In genomic region chr16:11313493-11314308, GRCh38 we compare ENCODE assay signal across 18 cellular contexts. TPM values are rescaled to one million over a fixed set of nuclear protein-coding genes. Genes with fewer than 3 reads are reported as not detected.
DNase-seq lines count a peak whose midpoint lies in the region; ATAC-seq and TF ChIP-seq lines count a peak whose summit lies in the region.
"Had no signal": no experiment of that assay in that cellular context is flagged by ENCODE, and none has a peak within 500 bp of the region (broad histone marks: within the 10 kb centered on the region; RNA-seq: fewer than 3 reads in every experiment).

No MANE protein-coding gene starts in this region.

- H3K4me2 ChIP-seq in GM23338 = peak overlapping the region; percentile 42
- no peak overlapping the region for H3K4me2 ChIP-seq in mammary epithelial cell (ENCODE audit: insufficient read depth, low read depth, low read length)

- ATAC-seq in CD4-positive, CD25-positive, alpha-beta regulatory T cell (ENCODE audit: low read depth in 2 of 2) = no peak
- no peak for ATAC-seq in GM23338
- no peak for ATAC-seq in WTC11
- ATAC-seq in naive thymus-derived CD4-positive, alpha-beta T cell = no peak
- no peak for ATAC-seq in HG02610 (IDR thresholded peaks at IDR 0.05; ENCODE audit: unreplicated experiment)
- ATAC-seq: gastrocnemius medialis had no signal

- intact Hi-C loops in naive thymus-derived CD4-positive, alpha-beta T cell (cut with micrococcal nuclease) = no loop called here
- intact Hi-C loops in mammary epithelial cell (cut with micrococcal nuclease) = no loop called here

- no peaks in the 10 kb centered on the region for H3K9me3 Mint-ChIP-seq in CD4-positive, CD25-positive, alpha-beta regulatory T cell
- H3K9me3 Mint-ChIP-seq in GM23338 = no peaks in the 10 kb centered on the region
- peaks cover 3% of the 10 kb centered on the region for H3K9me3 Mint-ChIP-seq in WTC11
- H3K9me3 Mint-ChIP-seq in naive thymus-derived CD4-positive, alpha-beta T cell = no peaks in the 10 kb centered on the region
- H3K9me3 Mint-ChIP-seq: activated naive CD4-positive, alpha-beta T cell treated with anti-CD3 and anti-CD28 coated beads, Interleukin-2, amount 50 U/mL, for 24 hours had no signal

- POLR2A ChIA-PET in WTC11 (lab: Charles Lee) = interaction anchor here (0.7 to 2.9 kb wide), 2 partner anchors 37 to 58 kb away, joined by 3 to 27 read pairs; partner anchors contain the start of genes PRM2 and SOCS1
- POLR2A ChIA-PET in naive thymus-derived CD4-positive, alpha-beta T cell (lab: Charles Lee) = interaction anchor here (0.6 to 0.7 kb wide), 2 partner anchors 16 to 56 kb away, joined by 3 to 4 read pairs; no protein-coding TSS in a partner anchor

- in situ Hi-C loops in mammary epithelial cell (cut with MboI; ENCODE audit: low sequenced_read_pairs in 2 of 2) = no loop called here

- CTCF ChIA-PET in WTC11 (lab: Charles Lee) (interaction anchor here (0.9 to 1.4 kb wide), 3 partner anchors 11 to 58 kb away, joined by 3 to 4 read pairs (median 4); no protein-coding TSS in a partner anchor), mammary epithelial cell (lab: Charles Lee; ENCODE audit: low non-redundant PET) (no interaction called here)
- CTCF ChIA-PET in naive thymus-derived CD4-positive, alpha-beta T cell (lab: Charles Lee) = interaction anchor here (0.7 kb wide), 1 partner anchor 154 kb away, joined by 3 read pairs; no protein-coding TSS in a partner anchor

- no peak overlapping the region for H3K9ac ChIP-seq in mammary epithelial cell (ENCODE audit: insufficient read depth, low read length)

- H2AFZ ChIP-seq in GM23338 = no peak overlapping the region
- H2AFZ ChIP-seq in mammary epithelial cell (ENCODE audit: low read depth, low read length) = no peak overlapping the region

- no peaks in the 10 kb centered on the region for H3K36me3 Mint-ChIP-seq in CD4-positive, CD25-positive, alpha-beta regulatory T cell
- H3K36me3 Mint-ChIP-seq in GM23338 (ENCODE audit: low read depth) (peaks cover 5% of the 10 kb centered on the region), WTC11 (peaks cover 5% of the 10 kb centered on the region)
- peaks cover 0 to 10% (median 0%) of the 10 kb centered on the region in 5 donors for H3K36me3 Mint-ChIP-seq in naive thymus-derived CD4-positive, alpha-beta T cell
- H3K36me3 Mint-ChIP-seq: activated naive CD4-positive, alpha-beta T cell treated with anti-CD3 and anti-CD28 coated beads, Interleukin-2, amount 50 U/mL, for 24 hours; brain had no signal

- H3K27me3 ChIP-seq in CD4-positive, CD25-positive, alpha-beta regulatory T cell (ENCODE audit: control insufficient read depth, insufficient read depth, low read length) = no peaks in the 10 kb centered on the region
- H3K27me3 ChIP-seq in GM23338 (ENCODE audit: insufficient read depth) (no peaks in the 10 kb centered on the region), mammary epithelial cell (ENCODE audit: insufficient read depth, low read length) (no peaks in the 10 kb centered on the region)
- H3K27me3 ChIP-seq in naive thymus-derived CD4-positive, alpha-beta T cell (ENCODE audit: control insufficient read depth in 2 of 2, insufficient read depth in 2 of 2, low read length in 2 of 2) = no peaks in the 10 kb centered on the region
- H3K27me3 ChIP-seq: gastrocnemius medialis had no signal

- dilution Hi-C loops in mammary epithelial cell (cut with HindIII; ENCODE audit: low sequenced_read_pairs) = no loop called here

- H3K27ac Mint-ChIP-seq in CD4-positive, CD25-positive, alpha-beta regulatory T cell = peak overlapping the region; percentile 82 to 95 (median 88)
- H3K27ac Mint-ChIP-seq in GM23338 = peak overlapping the region; percentile 97
- peak overlapping the region; percentile 98 for H3K27ac Mint-ChIP-seq in WTC11
- H3K27ac Mint-ChIP-seq in naive thymus-derived CD4-positive, alpha-beta T cell = peak overlapping the region in 7 of 9 donors; percentile 28 to 91 (median 71)

- H3K9me2 ChIP-seq in GM23338 (ENCODE audit: insufficient read depth) = no peaks in the 10 kb centered on the region; the same call in 1 of the 2 replicates

- H3K79me2 ChIP-seq in GM23338 (replicated peaks; ENCODE audit: insufficient read depth) (peaks cover 6% of the 10 kb centered on the region; the same call in 1 of the 2 replicates), mammary epithelial cell (ENCODE audit: insufficient read depth, low read length) (no peaks in the 10 kb centered on the region)

- no peaks in the 10 kb centered on the region for H3K27me3 Mint-ChIP-seq in CD4-positive, CD25-positive, alpha-beta regulatory T cell
- H3K27me3 Mint-ChIP-seq in GM23338 (ENCODE audit: insufficient read depth, low read depth, poor library complexity) (peaks cover 17% of the 10 kb centered on the region), WTC11 (ENCODE audit: low read depth) (no peaks in the 10 kb centered on the region)
- peaks cover 0 to 2% (median 0%) of the 10 kb centered on the region in 5 donors for H3K27me3 Mint-ChIP-seq in naive thymus-derived CD4-positive, alpha-beta T cell
- H3K27me3 Mint-ChIP-seq: activated naive CD4-positive, alpha-beta T cell treated with anti-CD3 and anti-CD28 coated beads, Interleukin-2, amount 50 U/mL, for 24 hours had no signal

- H3K36me3 ChIP-seq in CD4-positive, CD25-positive, alpha-beta regulatory T cell (ENCODE audit: control insufficient read depth, insufficient read depth, low read length) = no peaks in the 10 kb centered on the region
- no peaks in the 10 kb centered on the region; the same call in 1 of the 2 replicates for H3K36me3 ChIP-seq in GM23338 (ENCODE audit: insufficient read depth)
- no peaks in the 10 kb centered on the region for H3K36me3 ChIP-seq in naive thymus-derived CD4-positive, alpha-beta T cell (ENCODE audit: control insufficient read depth in 2 of 3, insufficient read depth in 3 of 3, low read length in 3 of 3)
- no peaks in the 10 kb centered on the region for H3K36me3 ChIP-seq in mammary epithelial cell (ENCODE audit: insufficient read depth, low read length)
- H3K36me3 ChIP-seq: gastrocnemius medialis, prostate gland, thoracic aorta had no signal

- H4K20me1 ChIP-seq in GM23338 (replicated peaks; ENCODE audit: insufficient read depth) = no peaks in the 10 kb centered on the region
- H4K20me1 ChIP-seq in mammary epithelial cell (ENCODE audit: insufficient read depth, low read length) = no peaks in the 10 kb centered on the region

- TF ChIP-seq CTCF in GM23338 (conservative IDR thresholded peaks at IDR 0.05; ENCODE audit: low read depth in 2 of 2) (no peak), WTC11 (IDR thresholded peaks at IDR 0.05) (no peak), mammary epithelial cell (conservative IDR thresholded peaks at IDR 0.05 in 1 of 2, IDR thresholded peaks at IDR 0.05 in 1 of 2; ENCODE audit: extremely low read depth in 1 of 2, insufficient read depth in 1 of 2, low read depth in 1 of 2, low read length in 2 of 2) (no peak)

- BruUV-seq in mammary epithelial cell (replicated peaks; lab: Mats Ljungman, UMichigan) = no TSS peak

- H3K9me3 ChIP-seq in CD4-positive, CD25-positive, alpha-beta regulatory T cell (ENCODE audit: control insufficient read depth in 2 of 2, low read length in 2 of 2) = no peaks in the 10 kb centered on the region
- no peaks in the 10 kb centered on the region for H3K9me3 ChIP-seq in naive thymus-derived CD4-positive, alpha-beta T cell (ENCODE audit: control insufficient read depth in 2 of 3, low read length in 3 of 3)
- H3K9me3 ChIP-seq in mammary epithelial cell (replicated peaks; ENCODE audit: insufficient read depth, low read length) = no peaks in the 10 kb centered on the region
- H3K9me3 ChIP-seq: gastrocnemius medialis, prostate gland, thoracic aorta had no signal

- WGBS in mammary epithelial cell (ENCODE audit: low coverage, missing lambda C conversion rate) = 97% methylated on average over 9 of the region's 9 CpGs

- H3K4me3 Mint-ChIP-seq in CD4-positive, CD25-positive, alpha-beta regulatory T cell = peak overlapping the region in 1 of 4 donors; percentile 20
- H3K4me3 Mint-ChIP-seq in GM23338 (peak overlapping the region; percentile 57; the same call in 2 of the 3 replicates), WTC11 (peak overlapping the region; percentile 50)
- H3K4me3 Mint-ChIP-seq in naive thymus-derived CD4-positive, alpha-beta T cell = peak overlapping the region in 3 of 10 donors; percentile 13 to 71 (median 20)
- H3K4me3 Mint-ChIP-seq: activated naive CD4-positive, alpha-beta T cell treated with anti-CD3 and anti-CD28 coated beads, Interleukin-2, amount 50 U/mL, for 24 hours; brain had no signal

- peaks cover 39% of the 10 kb centered on the region for H3F3A ChIP-seq in GM23338 (replicated peaks; ENCODE audit: low read depth)

- H3K4me1 Mint-ChIP-seq in CD4-positive, CD25-positive, alpha-beta regulatory T cell = peaks cover 0 to 38% (median 22%) of the 10 kb centered on the region in 4 donors
- H3K4me1 Mint-ChIP-seq in GM23338 (peaks cover 52% of the 10 kb centered on the region), WTC11 (peaks cover 69% of the 10 kb centered on the region)
- peaks cover 5 to 66% (median 31%) of the 10 kb centered on the region in 7 donors for H3K4me1 Mint-ChIP-seq in naive thymus-derived CD4-positive, alpha-beta T cell

- no peak for DNase-seq in CD4-positive, CD25-positive, alpha-beta regulatory T cell
- DNase-seq in GM23338 (ENCODE audit: low spot score) (no peak), WTC11 (ENCODE audit: low spot score) (no peak), cerebellar nuclear complex (lab: John Stamatoyannopoulos, UW) (no peak), mammary epithelial cell (no peak)
- DNase-seq in naive thymus-derived CD4-positive, alpha-beta T cell = no peak
- DNase-seq: dermis blood vessel endothelial cell, gastrocnemius medialis, Kasumi-1, NCI-H1105 treated with DMSO at 0.1 percent for 48 hours had no signal

- H3K4me1 ChIP-seq in CD4-positive, CD25-positive, alpha-beta regulatory T cell (ENCODE audit: control insufficient read depth, insufficient read depth, low read length, poor library complexity, severe bottlenecking) = peaks cover 41% of the 10 kb centered on the region
- H3K4me1 ChIP-seq in GM23338 (ENCODE audit: insufficient read depth) (peaks cover 59% of the 10 kb centered on the region), mammary epithelial cell (ENCODE audit: insufficient read depth, low read length) (peaks cover 5% of the 10 kb centered on the region)
- H3K4me1 ChIP-seq in naive thymus-derived CD4-positive, alpha-beta T cell (ENCODE audit: control insufficient read depth in 2 of 2, insufficient read depth in 2 of 2, low read length in 2 of 2) = peaks cover 23 to 34% of the 10 kb centered on the region in 2 donors
- H3K4me1 ChIP-seq: gastrocnemius medialis, prostate gland had no signal

- H3K4me3 ChIP-seq in CD4-positive, CD25-positive, alpha-beta regulatory T cell (ENCODE audit: low read depth, low read length) = no peak overlapping the region
- peak overlapping the region; percentile 20; the same call in 1 of the 2 replicates for H3K4me3 ChIP-seq in GM23338
- H3K4me3 ChIP-seq in naive thymus-derived CD4-positive, alpha-beta T cell (ENCODE audit: low read length) = no peak overlapping the region
- no peak overlapping the region for H3K4me3 ChIP-seq in mammary epithelial cell (replicated peaks in 1 of 3; ENCODE audit: insufficient read depth in 1 of 3, low read depth in 2 of 3, low read length in 3 of 3)
- H3K4me3 ChIP-seq: gastrocnemius medialis, prostate gland had no signal

- H3K27ac ChIP-seq in CD4-positive, CD25-positive, alpha-beta regulatory T cell (ENCODE audit: insufficient read depth, low read length, poor library complexity, severe bottlenecking) = no peak overlapping the region
- H3K27ac ChIP-seq in GM23338 (ENCODE audit: low read depth) (peak overlapping the region; percentile 100), mammary epithelial cell (ENCODE audit: insufficient read depth, low read depth, low read length) (no peak overlapping the region)
- no peak overlapping the region for H3K27ac ChIP-seq in naive thymus-derived CD4-positive, alpha-beta T cell (ENCODE audit: low read depth, low read length)
- H3K27ac ChIP-seq: gastrocnemius medialis, prostate gland, thoracic aorta had no signal

RNA-seq across cellular contexts. Expression of gene RMI2, which starts 31.6 kb away (rescaled TPM):
- 4.3 TPM for total RNA-seq in CD4-positive, CD25-positive, alpha-beta regulatory T cell
- 10 to 100 TPM in 2 of 4 donors, 1 to 10 TPM in 2; 7.4 to 15.3 (median 11.1) TPM for polyA plus RNA-seq in CD4-positive, CD25-positive, alpha-beta regulatory T cell
- 98.2 and 120 TPM in 2 replicates for total RNA-seq in GM23338 (2014; rRNA removed; shearing (Covaris generic))
- 103 and 108 TPM in 2 replicates for polyA plus RNA-seq in GM23338 (2016; fragmentation: Nextera tagmentation; extraction: Ambion mirVana)
- 77.2 to 83.4 TPM (median 79.0 TPM) in 3 replicates for total RNA-seq in WTC11 (2021)
- total RNA-seq in naive thymus-derived CD4-positive, alpha-beta T cell = 10 to 100 TPM in 1 of 5 experiments, 1 to 10 TPM in 4; 1.8 to 57.0 (median 3.3) TPM
- polyA plus RNA-seq in naive thymus-derived CD4-positive, alpha-beta T cell = 10 to 100 TPM in 1 of 2 donors, 1 to 10 TPM in 1; 7.1 to 13.3 TPM
- 10 to 100 TPM in 1 of 2 donors, 1 to 10 TPM in 1; 2.2 to 14.7 TPM for total RNA-seq in mammary epithelial cell
- 13.8 TPM for polyA plus RNA-seq in mammary epithelial cell
- polyA minus RNA-seq in mammary epithelial cell = 3.6 TPM

RNA-seq across cellular contexts. Expression of gene PRM1, which starts 32.6 kb away (rescaled TPM):
- not detected for total RNA-seq in CD4-positive, CD25-positive, alpha-beta regulatory T cell
- polyA plus RNA-seq in CD4-positive, CD25-positive, alpha-beta regulatory T cell = not detected
- not detected in 2 replicates for total RNA-seq in GM23338 (2014; rRNA removed; shearing (Covaris generic))
- polyA plus RNA-seq in GM23338 (2016; fragmentation: Nextera tagmentation; extraction: Ambion mirVana) (1.2 and 2.1 TPM in 2 replicates), mammary epithelial cell (not detected)
- total RNA-seq in WTC11 (2021) (0.48 TPM in 1 of 3 replicates, not detected in the others), mammary epithelial cell (not detected)
- total RNA-seq in naive thymus-derived CD4-positive, alpha-beta T cell = not detected
- not detected for polyA plus RNA-seq in naive thymus-derived CD4-positive, alpha-beta T cell
- polyA minus RNA-seq in mammary epithelial cell = not detected
- total RNA-seq: dermis blood vessel endothelial cell, epithelial cell of proximal tubule, gastrocnemius medialis, lower leg skin, thoracic aorta had no signal
- polyA plus RNA-seq: BJ had no signal

RNA-seq across cellular contexts. Expression of gene PRM2, which starts 37.4 kb away (rescaled TPM):
- not detected for total RNA-seq in CD4-positive, CD25-positive, alpha-beta regulatory T cell
- not detected for polyA plus RNA-seq in CD4-positive, CD25-positive, alpha-beta regulatory T cell
- not detected in 2 replicates for total RNA-seq in GM23338 (2014; rRNA removed; shearing (Covaris generic))
- not detected in 2 replicates for polyA plus RNA-seq in GM23338 (2016; fragmentation: Nextera tagmentation; extraction: Ambion mirVana)
- total RNA-seq in WTC11 (2021) = not detected in 3 replicates
- total RNA-seq in naive thymus-derived CD4-positive, alpha-beta T cell = not detected
- polyA plus RNA-seq in naive thymus-derived CD4-positive, alpha-beta T cell = not detected
- not detected for total RNA-seq in mammary epithelial cell
- not detected for polyA plus RNA-seq in mammary epithelial cell
- polyA minus RNA-seq in mammary epithelial cell = not detected
- total RNA-seq: dermis blood vessel endothelial cell, epithelial cell of proximal tubule, gastrocnemius medialis, thoracic aorta had no signal
- polyA plus RNA-seq: BJ had no signal

RNA-seq across cellular contexts. Expression of gene PRM3, which starts 40.3 kb away (rescaled TPM):
- not detected for total RNA-seq in CD4-positive, CD25-positive, alpha-beta regulatory T cell
- not detected for polyA plus RNA-seq in CD4-positive, CD25-positive, alpha-beta regulatory T cell
- not detected in 2 replicates for total RNA-seq in GM23338 (2014; rRNA removed; shearing (Covaris generic))
- polyA plus RNA-seq in GM23338 (2016; fragmentation: Nextera tagmentation; extraction: Ambion mirVana) (not detected in 2 replicates), mammary epithelial cell (not detected)
- total RNA-seq in WTC11 (2021) (not detected in 3 replicates), mammary epithelial cell (not detected)
- not detected for total RNA-seq in naive thymus-derived CD4-positive, alpha-beta T cell
- polyA plus RNA-seq in naive thymus-derived CD4-positive, alpha-beta T cell = not detected
- polyA minus RNA-seq in mammary epithelial cell = not detected
- total RNA-seq: dermis blood vessel endothelial cell, epithelial cell of proximal tubule, gastrocnemius medialis, lower leg skin, prostate gland, thoracic aorta had no signal
- polyA plus RNA-seq: BJ had no signal

RNA-seq across cellular contexts. Expression of gene TNP2, which starts 44.6 kb away (rescaled TPM):
- total RNA-seq in CD4-positive, CD25-positive, alpha-beta regulatory T cell = not detected
- not detected for polyA plus RNA-seq in CD4-positive, CD25-positive, alpha-beta regulatory T cell
- not detected in 2 replicates for total RNA-seq in GM23338 (2014; rRNA removed; shearing (Covaris generic))
- polyA plus RNA-seq in GM23338 (2016; fragmentation: Nextera tagmentation; extraction: Ambion mirVana) (not detected in 2 replicates), mammary epithelial cell (not detected)
- total RNA-seq in WTC11 (2021) (not detected in 3 replicates), mammary epithelial cell (not detected)
- total RNA-seq in naive thymus-derived CD4-positive, alpha-beta T cell = not detected
- not detected for polyA plus RNA-seq in naive thymus-derived CD4-positive, alpha-beta T cell
- not detected for polyA minus RNA-seq in mammary epithelial cell
- total RNA-seq: dermis blood vessel endothelial cell, epithelial cell of proximal tubule, gastrocnemius medialis, lower leg skin, prostate gland, thoracic aorta had no signal
- polyA plus RNA-seq: BJ had no signal
